In genomic region chr20:47272893-47273590, GRCh38 we compare ENCODE assay signal across 8 cellular contexts.
DNase-seq lines count a peak whose midpoint lies in the region; ATAC-seq and TF ChIP-seq lines count a peak whose summit lies in the region.

No MANE protein-coding gene starts in this region.

- 77 to 86% methylated on average over 8 of the region's 8 CpGs for WGBS in testis, 2 donors

- no peaks in the 10 kb centered on the region for H3K27me3 Mint-ChIP-seq in CD4-positive, alpha-beta memory T cell
- no peaks in the 10 kb centered on the region for H3K27me3 Mint-ChIP-seq in activated CD8-positive, alpha-beta T cell treated with anti-CD3 and anti-CD28 coated beads, Interleukin-2, amount 10 ng/mL, durations not matched to agents 7 days and 5 days (ENCODE audit: low read depth)
- peaks cover 7% of the 10 kb centered on the region for H3K27me3 Mint-ChIP-seq in nephron progenitor cell (ENCODE audit: low read depth, poor library complexity)

- intact Hi-C loops in CD4-positive, alpha-beta memory T cell (cut with micrococcal nuclease), result loop anchor here (1.0 to 5.0 kb wide), 4 partner anchors 77 to 348 kb away; partner anchors contain the start of gene NCOA3
- intact Hi-C loops in testis (cut with DNase I; ENCODE audit: low total_unique reads), result loop anchor here (2.0 kb wide), 1 partner anchor 110 kb away; no protein-coding TSS in a partner anchor

- H3K9me3 ChIP-seq in CD4-positive, alpha-beta memory T cell (ENCODE audit: control insufficient read depth in 1 of 2, low read length in 2 of 2), result no peaks in the 10 kb centered on the region
- no peaks in the 10 kb centered on the region for H3K9me3 ChIP-seq in testis

- no peak overlapping the region for H3K4me3 ChIP-seq in CD4-positive, alpha-beta memory T cell (ENCODE audit: low read length in 2 of 2)
- H3K4me3 ChIP-seq in HFF-Myc (replicated peaks; ENCODE audit: low read depth, low read length) (no peak overlapping the region), fibroblast of mammary gland (ENCODE audit: control insufficient read depth, low read depth, low read length) (no peak overlapping the region), testis (no peak overlapping the region)

- TF ChIP-seq CTCF in HFF-Myc (IDR thresholded peaks at IDR 0.05; ENCODE audit: low read depth, low read length, missing control alignments) (peak; percentile 77), fibroblast of mammary gland (conservative IDR thresholded peaks at IDR 0.05; ENCODE audit: control insufficient read depth, insufficient read depth, low read depth, low read length) (peak; percentile 94), nephron progenitor cell (IDR thresholded peaks at IDR 0.05) (peak; percentile 84), testis (IDR thresholded peaks at IDR 0.05) (peak; percentile 91 to 95 (median 93))

- POLR2A ChIA-PET in CD4-positive, alpha-beta memory T cell (lab: Charles Lee; ENCODE audit: partially characterized antibody), result interaction anchor here (0.7 to 4.1 kb wide), 5 partner anchors 83 to 111 kb away, joined by 3 to 47 read pairs (median 4); partner anchors contain the start of gene ZMYND8
- POLR2A ChIA-PET in activated CD8-positive, alpha-beta T cell treated with anti-CD3 and anti-CD28 coated beads, Interleukin-2, amount 10 ng/mL, durations not matched to agents 7 days and 5 days (lab: Charles Lee), result interaction anchor here (0.6 to 1.5 kb wide), 2 partner anchors 111 to 236 kb away, joined by 3 to 4 read pairs; no protein-coding TSS in a partner anchor

- no peak for TF ChIP-seq POLR2A in testis (IDR thresholded peaks at IDR 0.05)

- no peak overlapping the region for H3K4me3 Mint-ChIP-seq in CD4-positive, alpha-beta memory T cell
- H3K4me3 Mint-ChIP-seq in activated CD8-positive, alpha-beta T cell treated with anti-CD3 and anti-CD28 coated beads, Interleukin-2, amount 10 ng/mL, durations not matched to agents 7 days and 5 days, result no peak overlapping the region
- H3K4me3 Mint-ChIP-seq in nephron progenitor cell, result no peak overlapping the region

- H3K36me3 ChIP-seq in CD4-positive, alpha-beta memory T cell (ENCODE audit: insufficient read depth, low read length), result peaks cover 25% of the 10 kb centered on the region
- no peaks in the 10 kb centered on the region for H3K36me3 ChIP-seq in testis (ENCODE audit: low read depth, missing control alignments)

- H3K4me1 Mint-ChIP-seq in CD4-positive, alpha-beta memory T cell, result peaks cover 7 to 18% (median 13%) of the 10 kb centered on the region in 4 donors
- peaks cover 39% of the 10 kb centered on the region for H3K4me1 Mint-ChIP-seq in activated CD8-positive, alpha-beta T cell treated with anti-CD3 and anti-CD28 coated beads, Interleukin-2, amount 10 ng/mL, durations not matched to agents 7 days and 5 days (ENCODE audit: low read depth)
- peaks cover 24% of the 10 kb centered on the region for H3K4me1 Mint-ChIP-seq in nephron progenitor cell

- no peaks in the 10 kb centered on the region for H3K9me3 Mint-ChIP-seq in CD4-positive, alpha-beta memory T cell
- H3K9me3 Mint-ChIP-seq in activated CD8-positive, alpha-beta T cell treated with anti-CD3 and anti-CD28 coated beads, Interleukin-2, amount 10 ng/mL, durations not matched to agents 7 days and 5 days (ENCODE audit: insufficient read depth), result no peaks in the 10 kb centered on the region
- no peaks in the 10 kb centered on the region for H3K9me3 Mint-ChIP-seq in nephron progenitor cell

- peak overlapping the region in 2 of 7 donors; percentile 33 to 51 for H3K27ac Mint-ChIP-seq in CD4-positive, alpha-beta memory T cell
- no peak overlapping the region for H3K27ac Mint-ChIP-seq in activated CD8-positive, alpha-beta T cell treated with anti-CD3 and anti-CD28 coated beads, Interleukin-2, amount 10 ng/mL, durations not matched to agents 7 days and 5 days
- no peak overlapping the region for H3K27ac Mint-ChIP-seq in nephron progenitor cell

- H3K4me1 ChIP-seq in CD4-positive, alpha-beta memory T cell (ENCODE audit: insufficient read depth, low read length), result no peaks in the 10 kb centered on the region
- peaks cover 33% of the 10 kb centered on the region for H3K4me1 ChIP-seq in testis

- DNase-seq in CD4-positive, alpha-beta memory T cell, result peak; percentile 58 to 70 (median 63)
- DNase-seq in HFF-Myc (ENCODE audit: extremely low read depth, low read depth) (no peak), NCI-H524 treated with DMSO at 0.1 percent for 48 hours (lab: John Stamatoyannopoulos, UW) (peak; percentile 22), fibroblast of mammary gland (ENCODE audit: low read depth) (peak; percentile 79), nephron progenitor cell (peak; percentile 52), testis (peak; percentile 57)
- peak; percentile 68 for DNase-seq in activated CD8-positive, alpha-beta T cell treated with anti-CD3 and anti-CD28 coated beads, Interleukin-2, amount 10 ng/mL, durations not matched to agents 7 days and 5 days

- no peaks in the 10 kb centered on the region for H3K27me3 ChIP-seq in CD4-positive, alpha-beta memory T cell (ENCODE audit: insufficient read depth, low read length)
- no peaks in the 10 kb centered on the region for H3K27me3 ChIP-seq in testis

- no peak overlapping the region for H3K27ac ChIP-seq in CD4-positive, alpha-beta memory T cell (ENCODE audit: low read depth, low read length)
- H3K27ac ChIP-seq in testis, result peak overlapping the region in 1 of 2 donors; percentile 81

- peak; percentile 59 for ATAC-seq in activated CD8-positive, alpha-beta T cell treated with anti-CD3 and anti-CD28 coated beads, Interleukin-2, amount 10 ng/mL, durations not matched to agents 7 days and 5 days
- no peak for ATAC-seq in GM18868 (IDR thresholded peaks at IDR 0.05; ENCODE audit: unreplicated experiment)

- peaks cover 5 to 64% of the 10 kb centered on the region in 2 donors for H3K36me3 Mint-ChIP-seq in CD4-positive, alpha-beta memory T cell
- H3K36me3 Mint-ChIP-seq in activated CD8-positive, alpha-beta T cell treated with anti-CD3 and anti-CD28 coated beads, Interleukin-2, amount 10 ng/mL, durations not matched to agents 7 days and 5 days (ENCODE audit: low read depth), result peaks cover 52% of the 10 kb centered on the region
- H3K36me3 Mint-ChIP-seq in nephron progenitor cell (ENCODE audit: low read depth), result peaks cover 58% of the 10 kb centered on the region

- CTCF ChIA-PET in CD4-positive, alpha-beta memory T cell (lab: Charles Lee; ENCODE audit: partially characterized antibody), result interaction anchor here (0.6 to 8.5 kb wide), 45 partner anchors 9 to 518 kb away, joined by 3 to 646 read pairs (median 4); partner anchors contain the start of gene ZMYND8
- CTCF ChIA-PET in activated CD8-positive, alpha-beta T cell treated with anti-CD3 and anti-CD28 coated beads, Interleukin-2, amount 10 ng/mL, durations not matched to agents 7 days and 5 days (lab: Charles Lee), result interaction anchor here (0.6 to 6.7 kb wide), 52 partner anchors 10 to 389 kb away, joined by 3 to 558 read pairs (median 5); partner anchors contain the start of gene ZMYND8
